1 cellular context compared by ENCODE assay signal in genomic region chr19:50649433-50650391, GRCh38.
TF ChIP-seq lines count a peak whose summit lies in the region.

Gene C19orf81 (plus strand): TSS chr19:50649445. CDS start chr19:50649445, 0 bp downstream.

TF ChIP-seq in WTC11, 78 proteins besides CTCF, POLR2A, EP300 and RAD21 (continued from another document):
- no peak for TF ChIP-seq ZNF532 (CRISPR knock-in tag; IDR thresholded peaks at IDR 0.05; ENCODE audit: borderline replicate concordance)
- no peak for TF ChIP-seq ZSCAN18 (CRISPR knock-in tag; IDR thresholded peaks at IDR 0.05)
- no peak for TF ChIP-seq E2F5 (CRISPR knock-in tag; IDR thresholded peaks at IDR 0.05)
- TF ChIP-seq IRF2 (CRISPR knock-in tag; IDR thresholded peaks at IDR 0.05; ENCODE audit: borderline replicate concordance, low read depth), result no peak
- TF ChIP-seq E2F4 (CRISPR knock-in tag; IDR thresholded peaks at IDR 0.05; ENCODE audit: borderline replicate concordance, low read depth), result no peak
